Comparison of ENCODE assay signal across 20 cellular contexts in the genomic region with DNA sequence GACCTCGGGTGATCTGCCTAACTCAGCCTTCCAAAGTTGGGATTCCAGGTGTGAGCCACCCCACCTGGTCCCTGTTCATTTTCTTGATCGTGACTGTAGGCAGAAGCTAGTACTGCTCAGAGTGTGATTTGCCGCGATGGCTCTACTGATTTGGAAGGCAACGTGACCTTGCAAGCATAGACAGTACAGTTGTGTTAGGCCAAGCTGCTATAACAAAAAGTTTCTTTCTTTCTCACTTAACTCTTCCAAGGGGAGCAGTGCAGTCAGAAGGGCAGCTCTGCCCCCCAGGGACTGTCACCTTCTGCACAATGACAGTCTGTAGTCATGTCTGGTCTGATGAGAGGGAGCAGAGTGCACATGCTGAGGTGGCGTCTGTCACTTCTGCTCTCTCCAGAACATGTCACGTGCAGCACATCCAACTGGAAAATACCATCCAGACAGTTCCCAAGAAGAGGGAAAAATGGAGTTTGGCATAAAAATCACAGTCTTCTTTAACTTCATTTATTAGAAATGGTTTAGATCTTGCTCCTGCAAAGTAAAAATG. TPM values are rescaled to one million over a fixed set of nuclear protein-coding genes. Genes with fewer than 3 reads are reported as not detected.
DNase-seq lines count a peak whose midpoint lies in the region; ATAC-seq, FAIRE-seq and TF ChIP-seq lines count a peak whose summit lies in the region.
"Had no signal": no experiment of that assay in that cellular context is flagged by ENCODE, and none has a peak within 500 bp of the region (broad histone marks: within the 10 kb centered on the region; RNA-seq: fewer than 3 reads in every experiment).

No MANE protein-coding gene starts in this region.

- peaks cover 30% of the 10 kb centered on the region for H3K4me1 Mint-ChIP-seq in activated CD4-positive, alpha-beta T cell treated with anti-CD3 and anti-CD28 coated beads, Interleukin-2, amount 10 ng/mL, durations not matched to agents 7 days and 5 days

- H3K4me3 ChIP-seq in K562 = no peak overlapping the region
- H3K4me3 ChIP-seq in gastrocnemius medialis = no peak overlapping the region
- H3K4me3 ChIP-seq: A549, GM23248, tibial artery had no signal

- no peak for TF ChIP-seq RAD21 in K562 (CRISPR knock-in tag; conservative IDR thresholded peaks at IDR 0.05 in 1 of 2, IDR thresholded peaks at IDR 0.05 in 1 of 2)

- H3K36me3 Mint-ChIP-seq in activated CD4-positive, alpha-beta T cell treated with anti-CD3 and anti-CD28 coated beads, Interleukin-2, amount 10 ng/mL, durations not matched to agents 7 days and 5 days (ENCODE audit: low read depth) = peaks cover 10% of the 10 kb centered on the region

- H3K36me3 ChIP-seq in K562 (ENCODE audit: control insufficient read depth, insufficient read depth, low read length) (no peaks in the 10 kb centered on the region), gastrocnemius medialis (no peaks in the 10 kb centered on the region)

- no peak overlapping the region for H3K27ac ChIP-seq in K562 (ENCODE audit: extremely low read depth, low read depth, low read length)
- peak overlapping the region in 3 of 4 donors; percentile 16 to 91 (median 29) for H3K27ac ChIP-seq in gastrocnemius medialis
- H3K27ac ChIP-seq: A549, GM23248, tibial artery had no signal

- in situ Hi-C loops in K562 (cut with MboI) = no loop called here
- in situ Hi-C loops in gastrocnemius medialis (cut with MboI; ENCODE audit: low sequenced_read_pairs in 4 of 4) = loop anchor here in 1 of 4 donors (25.0 kb wide), 1 partner anchor 1137 kb away; a partner anchor contains a TSS

- H3K4me1 ChIP-seq in K562 (replicated peaks in 1 of 2; ENCODE audit: control insufficient read depth in 2 of 2, insufficient read depth in 2 of 2, low read length in 2 of 2) (no peaks in the 10 kb centered on the region; a peak in 2 of 5 replicates), gastrocnemius medialis (peaks cover 9 to 32% of the 10 kb centered on the region in 2 donors)
- H3K4me1 ChIP-seq: A549 had no signal

- 12% methylated on average over 7 of the region's 7 CpGs for WGBS in K562 (ENCODE audit: insufficient coverage, low coverage, missing lambda C conversion rate)

- no peaks in the 10 kb centered on the region for H3K79me2 ChIP-seq in K562 (ENCODE audit: control insufficient read depth, insufficient read depth, low read length)

- no peak overlapping the region for H3K4me2 ChIP-seq in K562 (ENCODE audit: insufficient read depth, low read length)
- H3K4me2 ChIP-seq: A549 had no signal

- H3K27ac Mint-ChIP-seq in activated CD4-positive, alpha-beta T cell treated with anti-CD3 and anti-CD28 coated beads, Interleukin-2, amount 10 ng/mL, durations not matched to agents 7 days and 5 days = peak overlapping the region; percentile 36

- H3K9me1 ChIP-seq in K562 (ENCODE audit: control insufficient read depth, insufficient read depth, low read length) = no peaks in the 10 kb centered on the region

- ATAC-seq in K562 (peak; percentile 36; the same call in 1 of the 3 replicates), gastrocnemius medialis (no peak)
- ATAC-seq: A549 had no signal

- intact Hi-C loops in K562 (cut with micrococcal nuclease) (no loop called here), gastrocnemius medialis (cut with DNase I; ENCODE audit: low total_unique reads) (no loop called here)

- no peak for TF ChIP-seq POLR2A in K562 (conservative IDR thresholded peaks at IDR 0.05)
- TF ChIP-seq POLR2A in gastrocnemius medialis (IDR thresholded peaks at IDR 0.05) = no peak

- CTCF ChIA-PET in activated CD4-positive, alpha-beta T cell treated with anti-CD3 and anti-CD28 coated beads, Interleukin-2, amount 10 ng/mL, durations not matched to agents 7 days and 5 days (lab: Charles Lee) = interaction anchor here (0.6 to 1.1 kb wide), 3 partner anchors 10 to 222 kb away, joined by 3 read pairs; no protein-coding TSS in a partner anchor
- CTCF ChIA-PET in K562 (lab: Yijun Ruan, JAX; ENCODE audit: low intra/inter-chr PET ratio) = no interaction called here

- TF ChIP-seq CTCF in K562 (IDR thresholded peaks at IDR 0.05 in 2 of 3, conservative IDR thresholded peaks at IDR 0.05 in 1 of 3; ENCODE audit: insufficient read depth in 2 of 3, low read depth in 1 of 3, low read length in 3 of 3) (no peak), gastrocnemius medialis (IDR thresholded peaks at IDR 0.05 in 4 of 5, conservative IDR thresholded peaks at IDR 0.05 in 1 of 5) (no peak)

- FAIRE-seq in HTR-8/SVneo (lab: Jason Lieb, UNC) = peak; percentile 51
- FAIRE-seq in K562 (lab: Jason Lieb, UNC) = no peak
- no peak for FAIRE-seq in urothelium cell line (lab: Jason Lieb, UNC)
- FAIRE-seq: A549 had no signal

- H3K9ac ChIP-seq in K562 (ENCODE audit: insufficient read depth in 1 of 2, low read depth in 2 of 2, low read length in 2 of 2) = no peak overlapping the region
- H3K9ac ChIP-seq: GM23248 had no signal

- POLR2A ChIA-PET in activated CD4-positive, alpha-beta T cell treated with anti-CD3 and anti-CD28 coated beads, Interleukin-2, amount 10 ng/mL, durations not matched to agents 7 days and 5 days (lab: Charles Lee) = no interaction called here
- POLR2A ChIA-PET in K562 (lab: Yijun Ruan, JAX) = interaction anchor here (0.7 to 1.6 kb wide), 4 partner anchors 9 to 18 kb away, joined by 3 to 5 read pairs (median 4); no protein-coding TSS in a partner anchor

- TF ChIP-seq EP300 in K562 (IDR thresholded peaks at IDR 0.05; ENCODE audit: low read length) = no peak

- no peaks in the 10 kb centered on the region for H4K20me1 ChIP-seq in K562 (replicated peaks; ENCODE audit: control insufficient read depth, insufficient read depth, low read length)

- no TSS peak for BruUV-seq in K562 (replicated peaks; lab: Mats Ljungman, UMichigan)

- no peaks in the 10 kb centered on the region for H3K9me3 ChIP-seq in K562 (replicated peaks; ENCODE audit: control insufficient read depth, insufficient read depth, low read depth, low read length)
- no peaks in the 10 kb centered on the region for H3K9me3 ChIP-seq in gastrocnemius medialis
- H3K9me3 ChIP-seq: A549, tibial artery had no signal

- H3K27me3 ChIP-seq in K562 (ENCODE audit: control insufficient read depth in 2 of 2, insufficient read depth in 2 of 2, low read length in 2 of 2) (peaks cover 3 to 7% of the 10 kb centered on the region in 2 experiments; a peak in 3 of 5 replicates), gastrocnemius medialis (no peaks in the 10 kb centered on the region)
- H3K27me3 ChIP-seq: tibial artery had no signal

- no peak for DNase-seq in activated CD4-positive, alpha-beta T cell treated with anti-CD3 and anti-CD28 coated beads, Interleukin-2, amount 10 ng/mL, durations not matched to agents 7 days and 5 days
- no peak for DNase-seq in activated CD4-positive, alpha-beta T cell treated with anti-CD3 and anti-CD28 coated beads for 1 hour
- no peak for DNase-seq in HTR-8/SVneo (ENCODE audit: insufficient read length, low spot score)
- DNase-seq in K562 (ENCODE audit: extremely low read depth in 1 of 4, low spot score in 3 of 4) = no peak
- no peak for DNase-seq in gastrocnemius medialis
- no peak for DNase-seq in NCI-H446 treated with DMSO at 0.1 percent for 48 hours (lab: John Stamatoyannopoulos, UW)
- no peak for DNase-seq in urothelium cell line (ENCODE audit: low spot score)
- no peak for DNase-seq in SHP77 treated with DMSO at 0.1 percent for 48 hours (lab: John Stamatoyannopoulos, UW)
- DNase-seq: activated CD4-positive, alpha-beta T cell treated with anti-CD3 and anti-CD28 coated beads for 4 hours; activated T-cell treated with anti-CD3 and anti-CD28 coated beads, Interleukin-2, amount 50 U/mL, for 1 hour; anterior cingulate cortex; central memory CD4-positive, alpha-beta T cell; effector CD8-positive, alpha-beta T cell; GM23248; head of caudate nucleus; NCI-H1436; NCI-H774; stimulated activated CD8-positive, alpha-beta memory T cell treated with anti-CD3 and anti-CD28 coated beads, Interleukin-4, amount 100 ng/mL, for 48 hours; tibial artery had no signal

- no peaks in the 10 kb centered on the region for H3K27me3 Mint-ChIP-seq in activated CD4-positive, alpha-beta T cell treated with anti-CD3 and anti-CD28 coated beads, Interleukin-2, amount 10 ng/mL, durations not matched to agents 7 days and 5 days

- H2AFZ ChIP-seq in K562 (ENCODE audit: low read depth, low read length) = no peak overlapping the region
- H2AFZ ChIP-seq: GM23248 had no signal

- H3K9me3 Mint-ChIP-seq in activated CD4-positive, alpha-beta T cell treated with anti-CD3 and anti-CD28 coated beads, Interleukin-2, amount 10 ng/mL, durations not matched to agents 7 days and 5 days = no peaks in the 10 kb centered on the region

- no peak overlapping the region for H3K4me3 Mint-ChIP-seq in activated CD4-positive, alpha-beta T cell treated with anti-CD3 and anti-CD28 coated beads, Interleukin-2, amount 10 ng/mL, durations not matched to agents 7 days and 5 days

TF ChIP-seq in K562, 482 proteins besides CTCF, POLR2A, EP300 and RAD21 (continues in another document):
- no peak for TF ChIP-seq CBFA2T2 (conservative IDR thresholded peaks at IDR 0.05)
- no peak for TF ChIP-seq TFAM (CRISPR knock-in tag; conservative IDR thresholded peaks at IDR 0.05)

RNA-seq across cellular contexts. Expression of a gene that starts 10.9 kb away (rescaled TPM):
- total RNA-seq in activated CD4-positive, alpha-beta T cell treated with anti-CD3 and anti-CD28 coated beads, Interleukin-2, amount 10 ng/mL, durations not matched to agents 7 days and 5 days = 10 to 100 TPM; 16.4 to 16.8 TPM
- 0.58 and 1.4 TPM in 2 replicates for total RNA-seq in K562 (2011; cell fraction: chromatin; rRNA removed; ENCODE audit: low replicate concordance)
- 0.83 and 0.92 TPM in 2 replicates for total RNA-seq in K562 (2011; cell fraction: nucleolus; rRNA removed)
- 1.2 TPM in 2 replicates for total RNA-seq in K562 (2011; cell fraction: nucleoplasm; rRNA removed)
- total RNA-seq in K562 (2014; rRNA removed) (0.94 and 1.0 TPM in 2 replicates), K562 (2014; rRNA removed; fragmentation: Illumina TruSeq; extraction: Trizol) (1.1 and 1.2 TPM in 2 replicates), K562 (2015; rRNA removed; fragmentation: Illumina TruSeq; extraction: Trizol) (0.76 and 0.94 TPM in 2 replicates), K562 (2021) (1.8 and 2.0 TPM in 2 replicates), gastrocnemius medialis (10 to 100 TPM in 1 of 4 donors, 1 to 10 TPM in 3; 5.3 to 16.9 (median 7.7) TPM)
- polyA plus RNA-seq in K562 (2011; rRNA removed) (0.43 and 0.49 TPM in 2 replicates), K562 (2014; fragmentation: Illumina TruSeq; extraction: Trizol) (0.45 and 0.62 TPM in 2 replicates), K562 (2014; fragmentation: Nextera tagmentation; extraction: Ambion mirVana) (under 1 TPM; 0.29 to 0.31 TPM), K562 (2014; rRNA removed) (0.49 and 0.94 TPM in 2 replicates)
- polyA plus RNA-seq in K562 (2011; cell fraction: cytosol; rRNA removed) = 0.21 and 0.38 TPM in 2 replicates
- polyA plus RNA-seq in K562 (2011; cell fraction: nucleus; rRNA removed) = 0.30 and 0.60 TPM in 2 replicates
- polyA plus RNA-seq in K562 (2012) = 0.95 and 2.5 TPM in 2 replicates
- polyA minus RNA-seq in K562 (2011; rRNA and poly(A)+ RNA removed) = 0.93 and 0.98 TPM in 2 replicates
- 0.67 and 0.82 TPM in 2 replicates for polyA minus RNA-seq in K562 (2011; cell fraction: cytosol; rRNA and poly(A)+ RNA removed)
- 0.67 and 1.00 TPM in 2 replicates for polyA minus RNA-seq in K562 (2011; cell fraction: nucleus; rRNA and poly(A)+ RNA removed)
